Comparison of ENCODE assay signal across 11 cellular contexts in genomic region chr1:9066945-9067807, GRCh38. TPM values are rescaled to one million over a fixed set of nuclear protein-coding genes. Genes with fewer than 3 reads are reported as not detected.
DNase-seq lines count a peak whose midpoint lies in the region; ATAC-seq lines count a peak whose summit lies in the region.
"Had no signal": no experiment of that assay in that cellular context is flagged by ENCODE, and none has a peak within 500 bp of the region (broad histone marks: within the 10 kb centered on the region; RNA-seq: fewer than 3 reads in every experiment).

No MANE protein-coding gene starts in this region.

- no peak for ATAC-seq in naive thymus-derived CD8-positive, alpha-beta T cell
- ATAC-seq in GM21390 (IDR thresholded peaks at IDR 0.05; ENCODE audit: unreplicated experiment) (no peak), T-helper 17 cell (no peak), GM19351 (IDR thresholded peaks at IDR 0.05; ENCODE audit: unreplicated experiment) (no peak)

- peaks cover 2 to 20% (median 6%) of the 10 kb centered on the region in 4 donors for H3K4me1 Mint-ChIP-seq in naive thymus-derived CD8-positive, alpha-beta T cell
- peaks cover 9% of the 10 kb centered on the region for H3K4me1 Mint-ChIP-seq in T-helper 17 cell
- H3K4me1 Mint-ChIP-seq: CD4-positive, CD25-positive, alpha-beta regulatory T cell had no signal

- H3K4me3 Mint-ChIP-seq in naive thymus-derived CD8-positive, alpha-beta T cell: peak overlapping the region in 1 of 10 donors; percentile 47
- H3K4me3 Mint-ChIP-seq in T-helper 17 cell: no peak overlapping the region
- H3K4me3 Mint-ChIP-seq: CD4-positive, CD25-positive, alpha-beta regulatory T cell; central memory CD8-positive, alpha-beta T cell had no signal

- WGBS in mesenchymal stem cell: 69% methylated on average over 19 of the region's 24 CpGs

- H3K18ac ChIP-seq in mesenchymal stem cell (ENCODE audit: low read depth in 1 of 2, low read length in 2 of 2): peak overlapping the region; percentile 79 to 99

- peak overlapping the region in 1 of 10 donors; percentile 27 for H3K27ac Mint-ChIP-seq in naive thymus-derived CD8-positive, alpha-beta T cell
- no peak overlapping the region for H3K27ac Mint-ChIP-seq in T-helper 17 cell
- H3K27ac Mint-ChIP-seq: CD4-positive, CD25-positive, alpha-beta regulatory T cell had no signal

- H3K36me3 Mint-ChIP-seq in naive thymus-derived CD8-positive, alpha-beta T cell: no peaks in the 10 kb centered on the region
- peaks cover 2% of the 10 kb centered on the region for H3K36me3 Mint-ChIP-seq in T-helper 17 cell (ENCODE audit: low read depth)
- H3K36me3 Mint-ChIP-seq: CD4-positive, CD25-positive, alpha-beta regulatory T cell had no signal

- peak overlapping the region; percentile 71 for H4K91ac ChIP-seq in mesenchymal stem cell (ENCODE audit: low read length)

- no peaks in the 10 kb centered on the region for H3K36me3 ChIP-seq in mesenchymal stem cell (ENCODE audit: control insufficient read depth in 1 of 2, insufficient read depth in 2 of 2, low read depth in 1 of 2, low read length in 2 of 2)

- H3K9me3 ChIP-seq in mesenchymal stem cell (ENCODE audit: control insufficient read depth, low read length) (no peaks in the 10 kb centered on the region), T-helper 17 cell (ENCODE audit: control insufficient read depth, low read length, poor library complexity, severe bottlenecking) (no peaks in the 10 kb centered on the region)

- peak overlapping the region; percentile 80 for H2BK120ac ChIP-seq in mesenchymal stem cell (ENCODE audit: low read depth, low read length)

- H3K79me1 ChIP-seq in mesenchymal stem cell (replicated peaks; ENCODE audit: low read length, poor library complexity, severe bottlenecking): no peaks in the 10 kb centered on the region

- no peaks in the 10 kb centered on the region for H3K27me3 ChIP-seq in mesenchymal stem cell (ENCODE audit: control insufficient read depth in 1 of 2, insufficient read depth in 1 of 2, low read length in 2 of 2)

- peak; percentile 91 for DNase-seq in AG08395 (ENCODE audit: low spot score)
- peak; percentile 84 for DNase-seq in MV-4-11 (lab: John Stamatoyannopoulos, UW)
- DNase-seq in dermis blood vessel endothelial cell: peak; percentile 88
- peak; percentile 91 for DNase-seq in mesenchymal stem cell
- DNase-seq in naive thymus-derived CD8-positive, alpha-beta T cell: no peak
- DNase-seq in T-helper 17 cell: no peak
- DNase-seq: CD4-positive, CD25-positive, alpha-beta regulatory T cell had no signal

- H2BK5ac ChIP-seq in mesenchymal stem cell (ENCODE audit: low read depth, low read length, poor library complexity, severe bottlenecking): no peak overlapping the region

- H3K4me2 ChIP-seq in mesenchymal stem cell (ENCODE audit: low read length, poor library complexity, severe bottlenecking): no peak overlapping the region
- H3K4me2 ChIP-seq: smooth muscle cell had no signal

- H2BK12ac ChIP-seq in mesenchymal stem cell (ENCODE audit: low read length in 2 of 2): peak overlapping the region; percentile 80 to 100

- peak overlapping the region; percentile 25 for H2AK5ac ChIP-seq in mesenchymal stem cell (ENCODE audit: low read length, severe bottlenecking)

- no peak overlapping the region for H2BK15ac ChIP-seq in mesenchymal stem cell (ENCODE audit: low read depth, poor library complexity, severe bottlenecking)

- H2AFZ ChIP-seq in mesenchymal stem cell (ENCODE audit: low read depth, low read length): no peak overlapping the region

- peaks cover 0 to 4% (median 0%) of the 10 kb centered on the region in 5 donors for H3K27me3 Mint-ChIP-seq in naive thymus-derived CD8-positive, alpha-beta T cell
- peaks cover 28% of the 10 kb centered on the region for H3K27me3 Mint-ChIP-seq in T-helper 17 cell

- H3K4me3 ChIP-seq in mesenchymal stem cell (ENCODE audit: insufficient read depth in 1 of 2, low read depth in 1 of 2, low read length in 2 of 2): no peak overlapping the region
- H3K4me3 ChIP-seq: smooth muscle cell had no signal

- H3K14ac ChIP-seq in mesenchymal stem cell (ENCODE audit: low read length in 2 of 2): peak overlapping the region in 1 of 2 experiments; percentile 92

- H3K9me3 Mint-ChIP-seq in naive thymus-derived CD8-positive, alpha-beta T cell: no peaks in the 10 kb centered on the region
- H3K9me3 Mint-ChIP-seq: central memory CD8-positive, alpha-beta T cell had no signal

- H3K9ac ChIP-seq in mesenchymal stem cell (ENCODE audit: low read length): peak overlapping the region; percentile 67

- H3K4ac ChIP-seq in mesenchymal stem cell (ENCODE audit: low read depth in 1 of 2, low read length in 2 of 2): peak overlapping the region; percentile 76 to 92

- no peak overlapping the region for H3K27ac ChIP-seq in mesenchymal stem cell (ENCODE audit: low read length, poor library complexity, severe bottlenecking)

- H4K8ac ChIP-seq in mesenchymal stem cell (ENCODE audit: low read length): peak overlapping the region; percentile 83

- POLR2A ChIA-PET in naive thymus-derived CD8-positive, alpha-beta T cell (lab: Charles Lee): no interaction called here

- H3K23ac ChIP-seq in mesenchymal stem cell (ENCODE audit: low read length in 2 of 2): no peak overlapping the region

- H3K4me1 ChIP-seq in mesenchymal stem cell (ENCODE audit: control insufficient read depth, insufficient read depth, low read depth, low read length): peaks cover 23% of the 10 kb centered on the region

RNA-seq across cellular contexts. Expression of gene SLC2A5, which starts 2.3 kb away (rescaled TPM):
- total RNA-seq in dermis blood vessel endothelial cell (0.34 TPM in 1 of 2 replicates, not detected in the other), T-helper 17 cell (under 1 TPM in 1 of 2 donors, not detected in 1; 0.85 TPM)
- polyA plus RNA-seq in mesenchymal stem cell (2013, experiment 1 of 2): 0.12 TPM
- polyA plus RNA-seq in mesenchymal stem cell (2013, experiment 2 of 2): 0.05 TPM
- total RNA-seq in naive thymus-derived CD8-positive, alpha-beta T cell: under 1 TPM; 0.49 to 0.55 TPM
- polyA plus RNA-seq in naive thymus-derived CD8-positive, alpha-beta T cell: not detected
- polyA plus RNA-seq: smooth muscle cell had no signal

RNA-seq across cellular contexts. Expression of gene SLC2A7, which starts 41.0 kb away (rescaled TPM):
- total RNA-seq in dermis blood vessel endothelial cell (0.17 TPM in 1 of 2 replicates, not detected in the other), T-helper 17 cell (not detected)
- not detected for polyA plus RNA-seq in mesenchymal stem cell (2013, experiment 1 of 2)
- polyA plus RNA-seq in mesenchymal stem cell (2013, experiment 2 of 2): not detected
- not detected for total RNA-seq in naive thymus-derived CD8-positive, alpha-beta T cell
- under 1 TPM in 2 of 3 donors, not detected in 1; 0.16 to 0.20 TPM for polyA plus RNA-seq in naive thymus-derived CD8-positive, alpha-beta T cell
- total RNA-seq: CD4-positive, CD25-positive, alpha-beta regulatory T cell; smooth muscle cell had no signal
- polyA plus RNA-seq: CD4-positive, CD25-positive, alpha-beta regulatory T cell; smooth muscle cell had no signal

Comparison
In these comparisons a context has a peak if more than half of its experiments do, and no peak if none do; other contexts are left out.
1. DNase-seq: peak in AG08395 (single experiment), MV-4-11 (single experiment), dermis blood vessel endothelial cell (single experiment) and mesenchymal stem cell (single experiment); none in naive thymus-derived CD8-positive, alpha-beta T cell (0 of 10) and T-helper 17 cell (0 of 3).